In the genomic region with DNA sequence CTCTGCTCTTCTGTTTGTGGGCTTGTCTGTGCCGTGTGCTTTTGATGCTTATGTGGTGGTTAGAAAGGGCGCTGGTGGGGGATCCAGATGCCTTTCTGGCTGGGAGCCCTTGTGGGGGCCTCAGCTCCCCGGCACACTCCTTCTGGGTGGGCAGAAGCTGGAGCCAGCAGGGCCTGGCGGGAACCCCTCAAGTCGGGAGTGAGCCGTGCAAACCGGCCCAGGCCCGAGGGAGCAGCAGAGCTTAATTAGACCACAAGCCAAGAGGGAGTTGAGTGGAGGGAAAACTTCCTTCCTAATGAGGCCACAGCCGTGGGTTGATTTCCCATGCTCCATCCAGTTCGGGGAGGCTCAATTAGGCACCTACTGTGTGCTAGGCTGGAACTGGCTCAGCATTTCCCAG, we compare ENCODE assay signal across 24 cellular contexts.
A peak's percentile ranks its signal among the peaks of the same experiment; 100 is the strongest.
DNase-seq lines count a peak whose midpoint lies in the region; ATAC-seq, FAIRE-seq and TF ChIP-seq lines count a peak whose summit lies in the region.
"Had no signal": no experiment of that assay in that cellular context is flagged by ENCODE, and none has a peak within 500 bp of the region (broad histone marks: within the 10 kb centered on the region; RNA-seq: fewer than 3 reads in every experiment).

No MANE protein-coding gene starts in this region.

- no peak for FAIRE-seq in HTR-8/SVneo (lab: Jason Lieb, UNC)
- FAIRE-seq: G401.6, GM12878 had no signal

- H2AFZ ChIP-seq in hepatocyte = no peak overlapping the region

- TF ChIP-seq CTCF in heart left ventricle (IDR thresholded peaks at IDR 0.05) (no peak), hepatocyte (IDR thresholded peaks at IDR 0.05; ENCODE audit: poor library complexity) (no peak), body of pancreas (IDR thresholded peaks at IDR 0.05) (no peak)

- no peaks in the 10 kb centered on the region for H4K20me1 ChIP-seq in hepatocyte (ENCODE audit: insufficient read depth, poor library complexity, severe bottlenecking)

- H3K4me3 ChIP-seq in heart left ventricle (no peak overlapping the region), hepatocyte (no peak overlapping the region), body of pancreas (no peak overlapping the region)
- H3K4me3 ChIP-seq: GM12878 had no signal

- peak; percentile 64 for DNase-seq in Right ventricle myocardium inferior (ENCODE audit: missing footprints)
- DNase-seq in heart left ventricle = no peak
- DNase-seq in NCI-H2171 treated with DMSO at 0.1 percent for 48 hours (lab: John Stamatoyannopoulos, UW) = peak; percentile 48
- no peak for DNase-seq in hepatocyte (ENCODE audit: low spot score)
- no peak for DNase-seq in body of pancreas
- no peak for DNase-seq in HTR-8/SVneo (ENCODE audit: insufficient read length, low spot score)
- DNase-seq: DMS153, GOT3, Kasumi-1, MV-4-11, NCI-H1105 treated with DMSO at 0.1 percent for 48 hours, NCI-H146, NCI-H2029, NCI-H2227 treated with DMSO at 0.1 percent for 48 hours, NCI-H510A, NCI-H69, RPMI8226, SHP77 had no signal

- peaks cover 0 to 14% (median 8%) of the 10 kb centered on the region in 12 donors for H3K4me1 ChIP-seq in heart left ventricle
- peaks cover 11% of the 10 kb centered on the region for H3K4me1 ChIP-seq in hepatocyte (ENCODE audit: insufficient read depth)
- no peaks in the 10 kb centered on the region for H3K4me1 ChIP-seq in body of pancreas

- H3K27ac ChIP-seq in heart left ventricle = no peak overlapping the region
- H3K27ac ChIP-seq in hepatocyte = peak overlapping the region; percentile 60
- H3K27ac ChIP-seq in body of pancreas = no peak overlapping the region
- H3K27ac ChIP-seq: 22Rv1, HL-60 had no signal

- peaks cover 0 to 51% (median 8%) of the 10 kb centered on the region in 9 donors for H3K27me3 ChIP-seq in heart left ventricle
- H3K27me3 ChIP-seq in hepatocyte = no peaks in the 10 kb centered on the region
- H3K27me3 ChIP-seq in body of pancreas = no peaks in the 10 kb centered on the region

- no peaks in the 10 kb centered on the region for H3K79me2 ChIP-seq in hepatocyte

- TF ChIP-seq POLR2A in heart left ventricle (IDR thresholded peaks at IDR 0.05) = no peak
- TF ChIP-seq POLR2A in body of pancreas (IDR thresholded peaks at IDR 0.05) = no peak

- WGBS in heart left ventricle, 4 donors = 51 to 64% (median 55%) methylated on average over 4 to 10 of the region's 10 CpGs
- WGBS in hepatocyte (ENCODE audit: low lambda C conversion rate, missing lambda C conversion rate) = 51% methylated on average over 10 of the region's 10 CpGs
- 45 to 67% methylated on average over 9 to 10 of the region's 10 CpGs for WGBS in body of pancreas, 2 donors

- H3K36me3 ChIP-seq in heart left ventricle = no peaks in the 10 kb centered on the region
- no peaks in the 10 kb centered on the region for H3K36me3 ChIP-seq in hepatocyte (replicated peaks; ENCODE audit: insufficient read depth, low read depth)
- no peaks in the 10 kb centered on the region for H3K36me3 ChIP-seq in body of pancreas (replicated peaks in 1 of 2; ENCODE audit: insufficient read depth in 1 of 2, low read depth in 2 of 2)

- no peaks in the 10 kb centered on the region for H3K9me3 ChIP-seq in heart left ventricle
- no peaks in the 10 kb centered on the region for H3K9me3 ChIP-seq in hepatocyte (ENCODE audit: low read depth)
- H3K9me3 ChIP-seq in body of pancreas = no peaks in the 10 kb centered on the region

- H3K4me2 ChIP-seq in hepatocyte = no peak overlapping the region

- ATAC-seq in Right ventricle myocardium inferior (no peak), heart left ventricle (no peak), HG02759 (IDR thresholded peaks at IDR 0.05; ENCODE audit: unreplicated experiment) (no peak), body of pancreas (no peak)
- ATAC-seq: GM12878, HCT116 had no signal

- no peaks in the 10 kb centered on the region for H3K9me2 ChIP-seq in hepatocyte (replicated peaks; ENCODE audit: insufficient read depth)

- intact Hi-C loops in Right ventricle myocardium inferior (cut with DNase I) (no loop called here), heart left ventricle (cut with DNase I) (no loop called here), body of pancreas (cut with DNase I) (no loop called here)

Comparison
In these comparisons a context has a peak if more than half of its experiments do, and no peak if none do; other contexts are left out.
1. DNase-seq: peak in Right ventricle myocardium inferior (single experiment) and NCI-H2171 treated with DMSO at 0.1 percent for 48 hours (single experiment); none in heart left ventricle (0 of 5), hepatocyte (single experiment), body of pancreas (0 of 4) and HTR-8/SVneo (single experiment).